1 cellular context compared by ENCODE assay signal in genomic region chr14:64673329-64673728, GRCh38.
TF ChIP-seq lines count a peak whose summit lies in the region.

No MANE protein-coding gene starts in this region.

TF ChIP-seq in A549, 52 proteins besides CTCF, POLR2A, EP300 and RAD21:
- TF ChIP-seq REST (IDR thresholded peaks at IDR 0.05) (no peak), BHLHE40 (IDR thresholded peaks at IDR 0.05; ENCODE audit: low read depth, low read length) (no peak), MAX (IDR thresholded peaks at IDR 0.05) (0 out of 2 replicates have a peak, but pooled peaks have one; percentile 14)
